10 cellular contexts compared by ENCODE assay signal in genomic region chr3:108406063-108406660, GRCh38.
DNase-seq lines count a peak whose midpoint lies in the region; ATAC-seq and TF ChIP-seq lines count a peak whose summit lies in the region.
"Had no signal": no experiment of that assay in that cellular context is flagged by ENCODE, and none has a peak within 500 bp of the region (broad histone marks: within the 10 kb centered on the region; RNA-seq: fewer than 3 reads in every experiment).

No MANE protein-coding gene starts in this region.

- no peak overlapping the region for H3K4me2 ChIP-seq in hepatocyte
- H3K4me2 ChIP-seq: BLaER1 had no signal

- no peak for TF ChIP-seq EP300 in suprapubic skin (IDR thresholded peaks at IDR 0.05)

- no peak overlapping the region for H2AFZ ChIP-seq in hepatocyte

- 78% methylated on average over 3 of the region's 3 CpGs for WGBS in suprapubic skin
- 84% methylated on average over 3 of the region's 3 CpGs for WGBS in hepatocyte (ENCODE audit: low lambda C conversion rate, missing lambda C conversion rate)

- no peaks in the 10 kb centered on the region for H4K20me1 ChIP-seq in hepatocyte (ENCODE audit: insufficient read depth, poor library complexity, severe bottlenecking)
- H4K20me1 ChIP-seq: BLaER1 had no signal

- no peaks in the 10 kb centered on the region for H3K27me3 ChIP-seq in foreskin keratinocyte
- H3K27me3 ChIP-seq in suprapubic skin = no peaks in the 10 kb centered on the region
- no peaks in the 10 kb centered on the region for H3K27me3 ChIP-seq in hepatocyte
- H3K27me3 ChIP-seq: BLaER1 had no signal

- no peak for TF ChIP-seq POLR2A in suprapubic skin (IDR thresholded peaks at IDR 0.05)

- DNase-seq in AG10803 (ENCODE audit: low read depth) (peak; percentile 46), foreskin keratinocyte (no peak), suprapubic skin (ENCODE audit: low spot score in 2 of 2) (no peak), hepatocyte (ENCODE audit: low spot score) (no peak), coronary artery (ENCODE audit: low spot score) (no peak)
- DNase-seq: nephron progenitor cell had no signal

- TF ChIP-seq CTCF in AG10803 (conservative IDR thresholded peaks at IDR 0.05; ENCODE audit: low read length) (no peak), VCaP (conservative IDR thresholded peaks at IDR 0.05) (no peak), foreskin keratinocyte (conservative IDR thresholded peaks at IDR 0.05) (no peak), suprapubic skin (IDR thresholded peaks at IDR 0.05) (no peak), hepatocyte (IDR thresholded peaks at IDR 0.05; ENCODE audit: poor library complexity) (no peak), coronary artery (IDR thresholded peaks at IDR 0.05) (no peak)

- H3K4me1 ChIP-seq in foreskin keratinocyte = no peaks in the 10 kb centered on the region
- H3K4me1 ChIP-seq in suprapubic skin = peaks cover 18% of the 10 kb centered on the region
- H3K4me1 ChIP-seq in hepatocyte (ENCODE audit: insufficient read depth) = peaks cover 12% of the 10 kb centered on the region

- no peaks in the 10 kb centered on the region for H3K9me2 ChIP-seq in hepatocyte (replicated peaks; ENCODE audit: insufficient read depth)

- H3K79me2 ChIP-seq in hepatocyte = no peaks in the 10 kb centered on the region

- H3K27ac ChIP-seq in VCaP (peak overlapping the region; percentile 88), foreskin keratinocyte (no peak overlapping the region), suprapubic skin (no peak overlapping the region), hepatocyte (no peak overlapping the region), coronary artery (no peak overlapping the region)
- H3K27ac ChIP-seq: BLaER1 had no signal

- H3K4me3 ChIP-seq in AG10803 (ENCODE audit: low read length) = no peak overlapping the region
- H3K4me3 ChIP-seq in suprapubic skin = no peak overlapping the region
- no peak overlapping the region for H3K4me3 ChIP-seq in hepatocyte
- no peak overlapping the region for H3K4me3 ChIP-seq in coronary artery
- H3K4me3 ChIP-seq: BLaER1 had no signal

- ATAC-seq in GM19372 (IDR thresholded peaks at IDR 0.05; ENCODE audit: low read depth, unreplicated experiment) (peak; percentile 23), HG03460 (IDR thresholded peaks at IDR 0.05; ENCODE audit: unreplicated experiment) (peak; percentile 10), foreskin keratinocyte (no peak)

- H3K36me3 ChIP-seq in suprapubic skin (no peaks in the 10 kb centered on the region), hepatocyte (replicated peaks; ENCODE audit: insufficient read depth, low read depth) (no peaks in the 10 kb centered on the region)
- H3K36me3 ChIP-seq: BLaER1 had no signal

- no peaks in the 10 kb centered on the region for H3K9me3 ChIP-seq in suprapubic skin
- H3K9me3 ChIP-seq in hepatocyte (ENCODE audit: low read depth) = no peaks in the 10 kb centered on the region
- H3K9me3 ChIP-seq: BLaER1 had no signal
